Comparison of ENCODE assay signal across 1 cellular context in the genomic region with DNA sequence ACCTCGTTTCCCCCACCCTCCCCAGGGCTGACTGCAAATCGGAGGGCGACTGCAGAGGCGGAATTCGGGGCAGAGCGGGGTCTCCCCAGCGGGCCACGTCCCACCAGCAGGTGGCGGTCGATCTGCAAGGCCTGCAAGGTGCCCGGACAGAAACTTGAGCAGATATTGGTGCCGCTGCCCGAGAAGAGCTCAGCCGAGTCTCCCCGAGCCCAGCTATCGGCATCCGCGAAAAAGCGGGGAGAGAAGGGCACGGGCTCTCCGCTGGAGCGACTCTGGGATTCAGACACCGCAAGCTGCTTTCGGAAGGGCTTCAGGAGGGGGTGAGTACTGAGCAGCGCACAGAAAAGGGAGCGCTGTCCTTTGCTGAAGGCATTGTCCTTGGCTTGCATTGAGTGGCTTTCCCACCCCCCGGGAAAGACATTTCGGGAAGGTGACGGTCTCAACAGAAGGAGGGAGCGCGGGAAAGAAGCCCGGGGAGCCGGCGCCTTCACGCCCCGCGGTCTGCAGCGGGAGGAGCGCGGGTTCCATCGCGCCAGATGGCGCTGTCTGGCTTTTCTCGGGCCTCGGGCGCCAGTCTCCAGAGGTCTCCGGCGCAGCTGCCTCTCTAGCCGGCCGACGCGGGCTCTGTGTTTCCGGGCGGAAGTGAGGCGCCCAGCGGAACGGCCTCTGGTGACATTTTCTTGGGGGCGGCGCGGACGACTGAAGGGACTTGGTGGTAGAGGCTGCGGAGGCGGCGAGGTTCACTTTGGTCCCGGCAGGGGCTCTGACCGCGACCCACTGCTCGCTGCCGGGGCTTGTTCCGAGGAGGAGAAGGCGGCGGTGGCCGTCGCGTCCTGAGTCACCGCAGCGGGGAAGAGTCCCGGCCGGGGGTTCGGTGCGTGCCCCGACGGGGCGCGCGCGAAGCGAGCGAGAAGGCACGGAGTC.
A peak's percentile ranks its signal among the peaks of the same experiment; 100 is the strongest.
TF ChIP-seq lines count a peak whose summit lies in the region.

No MANE protein-coding gene starts in this region.

TF ChIP-seq in GM12878, 131 proteins besides CTCF, POLR2A, EP300 and RAD21 (continued from another document and continues in another):
- TF ChIP-seq, protein P1, sequence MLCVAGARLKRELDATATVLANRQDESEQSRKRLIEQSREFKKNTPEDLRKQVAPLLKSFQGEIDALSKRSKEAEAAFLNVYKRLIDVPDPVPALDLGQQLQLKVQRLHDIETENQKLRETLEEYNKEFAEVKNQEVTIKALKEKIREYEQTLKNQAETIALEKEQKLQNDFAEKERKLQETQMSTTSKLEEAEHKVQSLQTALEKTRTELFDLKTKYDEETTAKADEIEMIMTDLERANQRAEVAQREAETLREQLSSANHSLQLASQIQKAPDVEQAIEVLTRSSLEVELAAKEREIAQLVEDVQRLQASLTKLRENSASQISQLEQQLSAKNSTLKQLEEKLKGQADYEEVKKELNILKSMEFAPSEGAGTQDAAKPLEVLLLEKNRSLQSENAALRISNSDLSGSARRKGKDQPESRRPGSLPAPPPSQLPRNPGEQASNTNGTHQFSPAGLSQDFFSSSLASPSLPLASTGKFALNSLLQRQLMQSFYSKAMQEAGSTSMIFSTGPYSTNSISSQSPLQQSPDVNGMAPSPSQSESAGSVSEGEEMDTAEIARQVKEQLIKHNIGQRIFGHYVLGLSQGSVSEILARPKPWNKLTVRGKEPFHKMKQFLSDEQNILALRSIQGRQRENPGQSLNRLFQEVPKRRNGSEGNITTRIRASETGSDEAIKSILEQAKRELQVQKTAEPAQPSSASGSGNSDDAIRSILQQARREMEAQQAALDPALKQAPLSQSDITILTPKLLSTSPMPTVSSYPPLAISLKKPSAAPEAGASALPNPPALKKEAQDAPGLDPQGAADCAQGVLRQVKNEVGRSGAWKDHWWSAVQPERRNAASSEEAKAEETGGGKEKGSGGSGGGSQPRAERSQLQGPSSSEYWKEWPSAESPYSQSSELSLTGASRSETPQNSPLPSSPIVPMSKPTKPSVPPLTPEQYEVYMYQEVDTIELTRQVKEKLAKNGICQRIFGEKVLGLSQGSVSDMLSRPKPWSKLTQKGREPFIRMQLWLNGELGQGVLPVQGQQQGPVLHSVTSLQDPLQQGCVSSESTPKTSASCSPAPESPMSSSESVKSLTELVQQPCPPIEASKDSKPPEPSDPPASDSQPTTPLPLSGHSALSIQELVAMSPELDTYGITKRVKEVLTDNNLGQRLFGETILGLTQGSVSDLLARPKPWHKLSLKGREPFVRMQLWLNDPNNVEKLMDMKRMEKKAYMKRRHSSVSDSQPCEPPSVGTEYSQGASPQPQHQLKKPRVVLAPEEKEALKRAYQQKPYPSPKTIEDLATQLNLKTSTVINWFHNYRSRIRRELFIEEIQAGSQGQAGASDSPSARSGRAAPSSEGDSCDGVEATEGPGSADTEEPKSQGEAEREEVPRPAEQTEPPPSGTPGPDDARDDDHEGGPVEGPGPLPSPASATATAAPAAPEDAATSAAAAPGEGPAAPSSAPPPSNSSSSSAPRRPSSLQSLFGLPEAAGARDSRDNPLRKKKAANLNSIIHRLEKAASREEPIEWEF (IDR thresholded peaks at IDR 0.05; ENCODE audit: insufficient replicate concordance, low read depth, low read length), result no peak
- peak; percentile 96 for TF ChIP-seq IKZF1 (conservative IDR thresholded peaks at IDR 0.05)
- peak; percentile 81; the same call in 1 of the 2 replicates for TF ChIP-seq CBX5 (IDR thresholded peaks at IDR 0.05; ENCODE audit: low read depth)
- TF ChIP-seq HDAC2 (IDR thresholded peaks at IDR 0.05), result no peak
- TF ChIP-seq, protein P2, sequence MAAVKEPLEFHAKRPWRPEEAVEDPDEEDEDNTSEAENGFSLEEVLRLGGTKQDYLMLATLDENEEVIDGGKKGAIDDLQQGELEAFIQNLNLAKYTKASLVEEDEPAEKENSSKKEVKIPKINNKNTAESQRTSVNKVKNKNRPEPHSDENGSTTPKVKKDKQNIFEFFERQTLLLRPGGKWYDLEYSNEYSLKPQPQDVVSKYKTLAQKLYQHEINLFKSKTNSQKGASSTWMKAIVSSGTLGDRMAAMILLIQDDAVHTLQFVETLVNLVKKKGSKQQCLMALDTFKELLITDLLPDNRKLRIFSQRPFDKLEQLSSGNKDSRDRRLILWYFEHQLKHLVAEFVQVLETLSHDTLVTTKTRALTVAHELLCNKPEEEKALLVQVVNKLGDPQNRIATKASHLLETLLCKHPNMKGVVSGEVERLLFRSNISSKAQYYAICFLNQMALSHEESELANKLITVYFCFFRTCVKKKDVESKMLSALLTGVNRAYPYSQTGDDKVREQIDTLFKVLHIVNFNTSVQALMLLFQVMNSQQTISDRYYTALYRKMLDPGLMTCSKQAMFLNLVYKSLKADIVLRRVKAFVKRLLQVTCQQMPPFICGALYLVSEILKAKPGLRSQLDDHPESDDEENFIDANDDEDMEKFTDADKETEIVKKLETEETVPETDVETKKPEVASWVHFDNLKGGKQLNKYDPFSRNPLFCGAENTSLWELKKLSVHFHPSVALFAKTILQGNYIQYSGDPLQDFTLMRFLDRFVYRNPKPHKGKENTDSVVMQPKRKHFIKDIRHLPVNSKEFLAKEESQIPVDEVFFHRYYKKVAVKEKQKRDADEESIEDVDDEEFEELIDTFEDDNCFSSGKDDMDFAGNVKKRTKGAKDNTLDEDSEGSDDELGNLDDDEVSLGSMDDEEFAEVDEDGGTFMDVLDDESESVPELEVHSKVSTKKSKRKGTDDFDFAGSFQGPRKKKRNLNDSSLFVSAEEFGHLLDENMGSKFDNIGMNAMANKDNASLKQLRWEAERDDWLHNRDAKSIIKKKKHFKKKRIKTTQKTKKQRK (IDR thresholded peaks at IDR 0.05; ENCODE audit: low read depth, low read length), result no peak
- peak; percentile 81; the same call in 1 of the 2 replicates for TF ChIP-seq ZNF592 (IDR thresholded peaks at IDR 0.05)
- TF ChIP-seq, protein P3, sequence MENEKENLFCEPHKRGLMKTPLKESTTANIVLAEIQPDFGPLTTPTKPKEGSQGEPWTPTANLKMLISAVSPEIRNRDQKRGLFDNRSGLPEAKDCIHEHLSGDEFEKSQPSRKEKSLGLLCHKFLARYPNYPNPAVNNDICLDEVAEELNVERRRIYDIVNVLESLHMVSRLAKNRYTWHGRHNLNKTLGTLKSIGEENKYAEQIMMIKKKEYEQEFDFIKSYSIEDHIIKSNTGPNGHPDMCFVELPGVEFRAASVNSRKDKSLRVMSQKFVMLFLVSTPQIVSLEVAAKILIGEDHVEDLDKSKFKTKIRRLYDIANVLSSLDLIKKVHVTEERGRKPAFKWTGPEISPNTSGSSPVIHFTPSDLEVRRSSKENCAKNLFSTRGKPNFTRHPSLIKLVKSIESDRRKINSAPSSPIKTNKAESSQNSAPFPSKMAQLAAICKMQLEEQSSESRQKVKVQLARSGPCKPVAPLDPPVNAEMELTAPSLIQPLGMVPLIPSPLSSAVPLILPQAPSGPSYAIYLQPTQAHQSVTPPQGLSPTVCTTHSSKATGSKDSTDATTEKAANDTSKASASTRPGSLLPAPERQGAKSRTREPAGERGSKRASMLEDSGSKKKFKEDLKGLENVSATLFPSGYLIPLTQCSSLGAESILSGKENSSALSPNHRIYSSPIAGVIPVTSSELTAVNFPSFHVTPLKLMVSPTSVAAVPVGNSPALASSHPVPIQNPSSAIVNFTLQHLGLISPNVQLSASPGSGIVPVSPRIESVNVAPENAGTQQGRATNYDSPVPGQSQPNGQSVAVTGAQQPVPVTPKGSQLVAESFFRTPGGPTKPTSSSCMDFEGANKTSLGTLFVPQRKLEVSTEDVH (IDR thresholded peaks at IDR 0.05; ENCODE audit: low read depth, partially characterized antibody), result peak; percentile 70
- no peak for TF ChIP-seq BCL11A (IDR thresholded peaks at IDR 0.05; ENCODE audit: low read depth, low read length)
- TF ChIP-seq, protein P4, sequence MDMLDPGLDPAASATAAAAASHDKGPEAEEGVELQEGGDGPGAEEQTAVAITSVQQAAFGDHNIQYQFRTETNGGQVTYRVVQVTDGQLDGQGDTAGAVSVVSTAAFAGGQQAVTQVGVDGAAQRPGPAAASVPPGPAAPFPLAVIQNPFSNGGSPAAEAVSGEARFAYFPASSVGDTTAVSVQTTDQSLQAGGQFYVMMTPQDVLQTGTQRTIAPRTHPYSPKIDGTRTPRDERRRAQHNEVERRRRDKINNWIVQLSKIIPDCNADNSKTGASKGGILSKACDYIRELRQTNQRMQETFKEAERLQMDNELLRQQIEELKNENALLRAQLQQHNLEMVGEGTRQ (IDR thresholded peaks at IDR 0.05; ENCODE audit: borderline replicate concordance, low read depth, low read length), result no peak
- no peak; the same call in 1 of the 2 replicates for TF ChIP-seq RBBP5 (conservative IDR thresholded peaks at IDR 0.05)
- TF ChIP-seq ZNF24 (IDR thresholded peaks at IDR 0.05), result peak; percentile 62
- peak; percentile 93 for TF ChIP-seq YY1 (IDR thresholded peaks at IDR 0.05; ENCODE audit: low read depth, low read length)
- TF ChIP-seq HSF1 (IDR thresholded peaks at IDR 0.05; ENCODE audit: low read depth, low read length), result 0 out of 2 replicates have a peak, but pooled peaks have one; percentile 56
- no peak for TF ChIP-seq RAD51 (IDR thresholded peaks at IDR 0.05)
- no peak for TF ChIP-seq WRNIP1 (IDR thresholded peaks at IDR 0.05; ENCODE audit: borderline replicate concordance, low read depth, low read length)
- TF ChIP-seq MTA3 (IDR thresholded peaks at IDR 0.05; ENCODE audit: borderline replicate concordance, low read length), result no peak
- TF ChIP-seq MTA2 (IDR thresholded peaks at IDR 0.05; ENCODE audit: low read depth), result no peak; the same call in 1 of the 2 replicates
- TF ChIP-seq CHD2 (IDR thresholded peaks at IDR 0.05; ENCODE audit: borderline replicate concordance, low read depth, low read length), result peak; percentile 68; the same call in 1 of the 2 replicates
- TF ChIP-seq POLR2AphosphoS5 (IDR thresholded peaks at IDR 0.05; ENCODE audit: low read length), result peak; percentile 92
- 0 out of 2 replicates have a peak, but pooled peaks have one; percentile 51 for TF ChIP-seq DPF2 (IDR thresholded peaks at IDR 0.05)
- TF ChIP-seq JUNB (IDR thresholded peaks at IDR 0.05), result no peak
- no peak for TF ChIP-seq E2F4 (IDR thresholded peaks at IDR 0.05; ENCODE audit: low read depth, low read length)
- no peak for TF ChIP-seq SUPT20H (IDR thresholded peaks at IDR 0.05; ENCODE audit: borderline replicate concordance, control insufficient read depth, low read depth, low read length)
- TF ChIP-seq ZNF274 (IDR thresholded peaks at IDR 0.05; ENCODE audit: insufficient read depth, insufficient read length), result no peak
